In the genomic region with DNA sequence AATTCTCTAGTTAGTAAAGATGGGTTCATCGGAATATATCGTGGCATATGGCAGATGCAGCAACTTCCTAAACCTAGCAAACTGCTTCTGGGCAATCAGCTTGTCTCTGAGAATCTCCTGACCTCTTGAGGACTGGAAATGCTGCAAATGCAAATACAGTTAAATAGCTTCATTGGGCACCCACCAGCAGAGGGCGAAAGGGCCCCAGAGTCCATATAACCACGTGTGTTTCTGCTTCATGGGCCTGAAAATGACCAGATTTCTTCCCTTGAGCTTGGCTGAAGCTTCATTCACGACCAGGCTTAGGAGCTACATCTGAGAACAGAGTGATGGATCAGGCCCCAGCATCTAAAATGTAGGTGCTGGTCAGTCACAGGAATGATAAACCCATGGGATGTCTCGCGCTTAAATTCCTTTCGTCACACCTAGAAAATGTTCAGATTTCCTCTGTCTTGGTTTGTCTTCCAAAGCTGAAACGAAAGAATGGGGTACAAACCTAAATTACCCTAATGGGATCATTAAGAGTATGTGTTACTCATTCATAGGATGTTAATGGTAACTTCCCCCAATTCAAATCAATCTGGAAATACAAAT, we compare ENCODE assay signal across 8 cellular contexts.
DNase-seq lines count a peak whose midpoint lies in the region; ATAC-seq and TF ChIP-seq lines count a peak whose summit lies in the region.

No MANE protein-coding gene starts in this region.

- H3K27ac ChIP-seq in right atrium auricular region = no peak overlapping the region

- no peaks in the 10 kb centered on the region for H3K36me3 ChIP-seq in right atrium auricular region

- DNase-seq in activated T-cell treated with anti-CD3 and anti-CD28 coated beads for 24 hours (ENCODE audit: low read depth) = peak; percentile 8
- DNase-seq in activated T-cell treated with anti-CD3 and anti-CD28 coated beads, Interleukin-2, amount 50 U/mL, for 1 hour = no peak
- peak; percentile 11 for DNase-seq in NCI-H2029 (lab: John Stamatoyannopoulos, UW)
- peak; percentile 9 for DNase-seq in activated CD4-positive, alpha-beta T cell treated with anti-CD3 and anti-CD28 coated beads, Interleukin-2, amount 50 U/mL, for 1 hour
- no peak for DNase-seq in right atrium auricular region (ENCODE audit: low spot score)
- peak; percentile 1 for DNase-seq in stimulated activated CD8-positive, alpha-beta memory T cell treated with anti-CD3 and anti-CD28 coated beads, Interleukin-12 subunit alpha, Interleukin-12 subunit beta, amount 100 ng/mL, for 1 hour (ENCODE audit: low read depth)
- DNase-seq in dedifferentiated amniotic fluid mesenchymal stem cell (ENCODE audit: extremely low spot score) = no peak

- no peak for ATAC-seq in HG03025 (IDR thresholded peaks at IDR 0.05; ENCODE audit: low FRiP score, unreplicated experiment)

- H3K27me3 ChIP-seq in right atrium auricular region = no peaks in the 10 kb centered on the region

- TF ChIP-seq CTCF in right atrium auricular region (IDR thresholded peaks at IDR 0.05) = peak; percentile 15 to 56

- no peak overlapping the region for H3K4me3 ChIP-seq in right atrium auricular region

- H3K4me1 ChIP-seq in right atrium auricular region = no peaks in the 10 kb centered on the region

- no peaks in the 10 kb centered on the region for H3K9me3 ChIP-seq in right atrium auricular region

Comparison
In these comparisons a context has a peak if more than half of its experiments do, and no peak if none do; other contexts are left out.
1. DNase-seq: peak in activated T-cell treated with anti-CD3 and anti-CD28 coated beads for 24 hours (single experiment), NCI-H2029 (single experiment), activated CD4-positive, alpha-beta T cell treated with anti-CD3 and anti-CD28 coated beads, Interleukin-2, amount 50 U/mL, for 1 hour (single experiment) and stimulated activated CD8-positive, alpha-beta memory T cell treated with anti-CD3 and anti-CD28 coated beads, Interleukin-12 subunit alpha, Interleukin-12 subunit beta, amount 100 ng/mL, for 1 hour (single experiment); none in activated T-cell treated with anti-CD3 and anti-CD28 coated beads, Interleukin-2, amount 50 U/mL, for 1 hour (single experiment), right atrium auricular region (single experiment) and dedifferentiated amniotic fluid mesenchymal stem cell (single experiment).